Comparison of ENCODE assay signal across 1 cellular context in genomic region chr12:110074089-110074488, GRCh38.
TF ChIP-seq lines count a peak whose summit lies in the region.

No MANE protein-coding gene starts in this region.

TF ChIP-seq in HepG2, 621 proteins besides CTCF, POLR2A, EP300 and RAD21 (continued from another document):
- TF ChIP-seq, protein P1, sequence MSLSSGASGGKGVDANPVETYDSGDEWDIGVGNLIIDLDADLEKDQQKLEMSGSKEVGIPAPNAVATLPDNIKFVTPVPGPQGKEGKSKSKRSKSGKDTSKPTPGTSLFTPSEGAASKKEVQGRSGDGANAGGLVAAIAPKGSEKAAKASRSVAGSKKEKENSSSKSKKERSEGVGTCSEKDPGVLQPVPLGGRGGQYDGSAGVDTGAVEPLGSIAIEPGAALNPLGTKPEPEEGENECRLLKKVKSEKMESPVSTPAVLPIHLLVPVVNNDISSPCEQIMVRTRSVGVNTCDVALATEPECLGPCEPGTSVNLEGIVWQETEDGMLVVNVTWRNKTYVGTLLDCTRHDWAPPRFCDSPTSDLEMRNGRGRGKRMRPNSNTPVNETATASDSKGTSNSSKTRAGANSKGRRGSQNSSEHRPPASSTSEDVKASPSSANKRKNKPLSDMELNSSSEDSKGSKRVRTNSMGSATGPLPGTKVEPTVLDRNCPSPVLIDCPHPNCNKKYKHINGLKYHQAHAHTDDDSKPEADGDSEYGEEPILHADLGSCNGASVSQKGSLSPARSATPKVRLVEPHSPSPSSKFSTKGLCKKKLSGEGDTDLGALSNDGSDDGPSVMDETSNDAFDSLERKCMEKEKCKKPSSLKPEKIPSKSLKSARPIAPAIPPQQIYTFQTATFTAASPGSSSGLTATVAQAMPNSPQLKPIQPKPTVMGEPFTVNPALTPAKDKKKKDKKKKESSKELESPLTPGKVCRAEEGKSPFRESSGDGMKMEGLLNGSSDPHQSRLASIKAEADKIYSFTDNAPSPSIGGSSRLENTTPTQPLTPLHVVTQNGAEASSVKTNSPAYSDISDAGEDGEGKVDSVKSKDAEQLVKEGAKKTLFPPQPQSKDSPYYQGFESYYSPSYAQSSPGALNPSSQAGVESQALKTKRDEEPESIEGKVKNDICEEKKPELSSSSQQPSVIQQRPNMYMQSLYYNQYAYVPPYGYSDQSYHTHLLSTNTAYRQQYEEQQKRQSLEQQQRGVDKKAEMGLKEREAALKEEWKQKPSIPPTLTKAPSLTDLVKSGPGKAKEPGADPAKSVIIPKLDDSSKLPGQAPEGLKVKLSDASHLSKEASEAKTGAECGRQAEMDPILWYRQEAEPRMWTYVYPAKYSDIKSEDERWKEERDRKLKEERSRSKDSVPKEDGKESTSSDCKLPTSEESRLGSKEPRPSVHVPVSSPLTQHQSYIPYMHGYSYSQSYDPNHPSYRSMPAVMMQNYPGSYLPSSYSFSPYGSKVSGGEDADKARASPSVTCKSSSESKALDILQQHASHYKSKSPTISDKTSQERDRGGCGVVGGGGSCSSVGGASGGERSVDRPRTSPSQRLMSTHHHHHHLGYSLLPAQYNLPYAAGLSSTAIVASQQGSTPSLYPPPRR (CRISPR knock-in tag; IDR thresholded peaks at IDR 0.05; ENCODE audit: borderline replicate concordance): no peak
- TF ChIP-seq ZFP62 (CRISPR knock-in tag; IDR thresholded peaks at IDR 0.05) (no peak), HNF4A (CRISPR knock-in tag; IDR thresholded peaks at IDR 0.05) (peak; percentile 46; the same call in 1 of the 2 replicates)
TF ChIP-seq in HepG2: peak in this region for 19.
